In the genomic region with DNA sequence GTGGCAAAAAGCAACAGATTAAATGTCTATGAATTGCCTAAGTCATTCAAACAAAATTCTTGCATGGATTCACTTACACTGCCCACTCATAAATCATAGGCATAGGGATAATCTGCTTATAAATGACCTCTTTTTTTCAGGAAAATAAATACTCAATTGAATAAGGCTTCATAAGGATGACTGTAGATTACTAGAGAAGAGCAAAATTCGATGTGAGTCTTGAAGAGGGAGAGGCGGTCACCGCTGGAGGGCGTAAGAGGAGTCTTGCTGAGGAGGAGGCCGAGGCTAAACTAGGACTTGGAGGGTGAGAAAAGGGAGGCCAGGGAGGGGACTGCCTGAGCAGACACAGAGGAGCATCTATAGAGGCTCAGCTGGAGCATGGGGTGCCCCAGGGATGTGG, we compare ENCODE assay signal across 14 cellular contexts.
DNase-seq lines count a peak whose midpoint lies in the region; ATAC-seq and TF ChIP-seq lines count a peak whose summit lies in the region.
"Had no signal": no experiment of that assay in that cellular context is flagged by ENCODE, and none has a peak within 500 bp of the region (broad histone marks: within the 10 kb centered on the region; RNA-seq: fewer than 3 reads in every experiment).

No MANE protein-coding gene starts in this region.

- no peak overlapping the region for H2AK5ac ChIP-seq in trophoblast cell (ENCODE audit: low read length)

- no peak overlapping the region for H3K4me2 ChIP-seq in trophoblast cell (ENCODE audit: low read length)

- H3K4me3 ChIP-seq in trophoblast cell (ENCODE audit: low read depth, low read length) = no peak overlapping the region
- H3K4me3 ChIP-seq: testis had no signal

- H3K14ac ChIP-seq in trophoblast cell (ENCODE audit: low read length) = peak overlapping the region; percentile 73

- no peaks in the 10 kb centered on the region for H3K36me3 ChIP-seq in trophoblast cell (ENCODE audit: control insufficient read depth in 1 of 2, insufficient read depth in 2 of 2, low read length in 2 of 2)

- H3K27ac ChIP-seq in trophoblast cell (ENCODE audit: low read depth, low read length) = no peak overlapping the region
- H3K27ac ChIP-seq: testis had no signal

- no peaks in the 10 kb centered on the region for H3K27me3 Mint-ChIP-seq in activated CD8-positive, alpha-beta T cell treated with anti-CD3 and anti-CD28 coated beads for 36 hours
- peaks cover 2% of the 10 kb centered on the region for H3K27me3 Mint-ChIP-seq in activated CD8-positive, alpha-beta T cell treated with anti-CD3 and anti-CD28 coated beads, Interleukin-2, amount 10 ng/mL, durations not matched to agents 7 days and 5 days (ENCODE audit: low read depth)
- H3K27me3 Mint-ChIP-seq in endothelial cell (ENCODE audit: unreplicated experiment) = peaks cover 7% of the 10 kb centered on the region

- H4K12ac ChIP-seq in trophoblast cell (ENCODE audit: low read depth, low read length) = no peak overlapping the region

- H4K8ac ChIP-seq in trophoblast cell (ENCODE audit: low read depth, low read length) = no peak overlapping the region

- no peaks in the 10 kb centered on the region for H3K36me3 Mint-ChIP-seq in activated CD8-positive, alpha-beta T cell treated with anti-CD3 and anti-CD28 coated beads for 36 hours (ENCODE audit: low read depth)
- H3K36me3 Mint-ChIP-seq in activated CD8-positive, alpha-beta T cell treated with anti-CD3 and anti-CD28 coated beads, Interleukin-2, amount 10 ng/mL, durations not matched to agents 7 days and 5 days (ENCODE audit: low read depth) = no peaks in the 10 kb centered on the region
- peaks cover 13% of the 10 kb centered on the region for H3K36me3 Mint-ChIP-seq in endothelial cell (ENCODE audit: low read depth, unreplicated experiment)

- no peak overlapping the region for H3K4ac ChIP-seq in trophoblast cell (ENCODE audit: low read depth, low read length)

- H3K4me3 Mint-ChIP-seq in activated CD8-positive, alpha-beta T cell treated with anti-CD3 and anti-CD28 coated beads for 36 hours = no peak overlapping the region
- H3K4me3 Mint-ChIP-seq in activated CD8-positive, alpha-beta T cell treated with anti-CD3 and anti-CD28 coated beads, Interleukin-2, amount 10 ng/mL, durations not matched to agents 7 days and 5 days = no peak overlapping the region
- peak overlapping the region; percentile 26 for H3K4me3 Mint-ChIP-seq in endothelial cell (ENCODE audit: unreplicated experiment)

- peak; percentile 8 for DNase-seq in activated CD8-positive, alpha-beta T cell treated with anti-CD3 and anti-CD28 coated beads for 36 hours
- no peak for DNase-seq in activated CD8-positive, alpha-beta T cell treated with anti-CD3 and anti-CD28 coated beads, Interleukin-2, amount 10 ng/mL, durations not matched to agents 7 days and 5 days
- DNase-seq in M059J (ENCODE audit: low read depth) (peak; percentile 69), endothelial cell (ENCODE audit: low spot score) (no peak), trophoblast cell (no peak), NCI-H187 (lab: John Stamatoyannopoulos, UW) (no peak), superior temporal gyrus (ENCODE audit: extremely low spot score) (no peak), COR-L47 (lab: John Stamatoyannopoulos, UW) (no peak)
- DNase-seq: activated effector memory CD4-positive, alpha-beta T cell treated with anti-CD3 and anti-CD28 coated beads, Interleukin-2, amount 50 U/mL, for 16 hours; cerebellar nuclear complex; NCI-H226; occipital lobe; T-helper 1 cell; testis had no signal

- no peak overlapping the region for H2BK5ac ChIP-seq in trophoblast cell (ENCODE audit: low read depth, low read length, poor library complexity)

- POLR2A ChIA-PET in activated CD8-positive, alpha-beta T cell treated with anti-CD3 and anti-CD28 coated beads for 36 hours (lab: Charles Lee) = no interaction called here
- POLR2A ChIA-PET in activated CD8-positive, alpha-beta T cell treated with anti-CD3 and anti-CD28 coated beads, Interleukin-2, amount 10 ng/mL, durations not matched to agents 7 days and 5 days (lab: Charles Lee) = no interaction called here

- CTCF ChIA-PET in activated CD8-positive, alpha-beta T cell treated with anti-CD3 and anti-CD28 coated beads for 36 hours (lab: Charles Lee) = no interaction called here
- CTCF ChIA-PET in activated CD8-positive, alpha-beta T cell treated with anti-CD3 and anti-CD28 coated beads, Interleukin-2, amount 10 ng/mL, durations not matched to agents 7 days and 5 days (lab: Charles Lee) = no interaction called here

- no peak overlapping the region for H3K23ac ChIP-seq in trophoblast cell (ENCODE audit: low read length)

- no peaks in the 10 kb centered on the region for H3K27me3 ChIP-seq in trophoblast cell (ENCODE audit: insufficient read depth, low read length)
- H3K27me3 ChIP-seq: testis had no signal

- intact Hi-C loops in activated CD8-positive, alpha-beta T cell treated with anti-CD3 and anti-CD28 coated beads for 36 hours (cut with micrococcal nuclease) = no loop called here

- no peak overlapping the region for H3K27ac Mint-ChIP-seq in activated CD8-positive, alpha-beta T cell treated with anti-CD3 and anti-CD28 coated beads for 36 hours
- H3K27ac Mint-ChIP-seq in activated CD8-positive, alpha-beta T cell treated with anti-CD3 and anti-CD28 coated beads, Interleukin-2, amount 10 ng/mL, durations not matched to agents 7 days and 5 days = no peak overlapping the region
- H3K27ac Mint-ChIP-seq in endothelial cell (ENCODE audit: unreplicated experiment) = peak overlapping the region; percentile 93

- H3K4me1 Mint-ChIP-seq in activated CD8-positive, alpha-beta T cell treated with anti-CD3 and anti-CD28 coated beads for 36 hours (ENCODE audit: low read depth) = peaks cover 15% of the 10 kb centered on the region
- H3K4me1 Mint-ChIP-seq in activated CD8-positive, alpha-beta T cell treated with anti-CD3 and anti-CD28 coated beads, Interleukin-2, amount 10 ng/mL, durations not matched to agents 7 days and 5 days (ENCODE audit: low read depth) = peaks cover 22% of the 10 kb centered on the region
- peaks cover 62% of the 10 kb centered on the region for H3K4me1 Mint-ChIP-seq in endothelial cell (ENCODE audit: unreplicated experiment)

- no peak overlapping the region for H2AFZ ChIP-seq in trophoblast cell (ENCODE audit: insufficient read depth, low read length, poor library complexity)

- H3K79me1 ChIP-seq in trophoblast cell (ENCODE audit: low read length) = no peaks in the 10 kb centered on the region

- ATAC-seq in activated CD8-positive, alpha-beta T cell treated with anti-CD3 and anti-CD28 coated beads for 36 hours = no peak
- no peak for ATAC-seq in activated CD8-positive, alpha-beta T cell treated with anti-CD3 and anti-CD28 coated beads, Interleukin-2, amount 10 ng/mL, durations not matched to agents 7 days and 5 days

- H3K4me1 ChIP-seq in trophoblast cell (ENCODE audit: control insufficient read depth in 1 of 2, insufficient read depth in 2 of 2, low read length in 2 of 2) = no peaks in the 10 kb centered on the region
- H3K4me1 ChIP-seq: testis had no signal

- no peaks in the 10 kb centered on the region for H3K9me3 ChIP-seq in trophoblast cell (ENCODE audit: insufficient read depth, low read depth, low read length)
- H3K9me3 ChIP-seq: testis had no signal

- no peaks in the 10 kb centered on the region for H3K9me3 Mint-ChIP-seq in activated CD8-positive, alpha-beta T cell treated with anti-CD3 and anti-CD28 coated beads for 36 hours
- H3K9me3 Mint-ChIP-seq in activated CD8-positive, alpha-beta T cell treated with anti-CD3 and anti-CD28 coated beads, Interleukin-2, amount 10 ng/mL, durations not matched to agents 7 days and 5 days (ENCODE audit: insufficient read depth) = no peaks in the 10 kb centered on the region
- H3K9me3 Mint-ChIP-seq in endothelial cell (ENCODE audit: unreplicated experiment) = no peaks in the 10 kb centered on the region

- TF ChIP-seq CTCF in activated CD8-positive, alpha-beta T cell treated with anti-CD3 and anti-CD28 coated beads for 36 hours (IDR thresholded peaks at IDR 0.05) = no peak
- TF ChIP-seq CTCF in endothelial cell (IDR thresholded peaks at IDR 0.05; ENCODE audit: unreplicated experiment) = no peak

- no peak overlapping the region for H4K91ac ChIP-seq in trophoblast cell (ENCODE audit: low read depth, low read length)

- WGBS in trophoblast cell (ENCODE audit: extremely low coverage, insufficient coverage, insufficient read length) = no CpG with 5 or more reads among the region's 5 CpGs

- no peaks in the 10 kb centered on the region for H3K79me2 ChIP-seq in trophoblast cell (ENCODE audit: control insufficient read depth, insufficient read depth, low read length, poor library complexity)

- no peak overlapping the region for H2BK12ac ChIP-seq in trophoblast cell (ENCODE audit: low read length)

- no peak overlapping the region for H3K18ac ChIP-seq in trophoblast cell (ENCODE audit: low read length)

- no peak overlapping the region for H2BK120ac ChIP-seq in trophoblast cell (ENCODE audit: insufficient read depth, low read length, poor library complexity)

- no peak overlapping the region for H3K9ac ChIP-seq in trophoblast cell (ENCODE audit: low read length)

Comparison
In these comparisons a context has a peak if more than half of its experiments do, and no peak if none do; other contexts are left out.
1. DNase-seq: peak in activated CD8-positive, alpha-beta T cell treated with anti-CD3 and anti-CD28 coated beads for 36 hours (single experiment) and M059J (single experiment); none in activated CD8-positive, alpha-beta T cell treated with anti-CD3 and anti-CD28 coated beads, Interleukin-2, amount 10 ng/mL, durations not matched to agents 7 days and 5 days (single experiment), endothelial cell (single experiment), trophoblast cell (0 of 2), NCI-H187 (0 of 2), superior temporal gyrus (single experiment) and COR-L47 (single experiment).